17 cellular contexts compared by ENCODE assay signal in genomic region chr1:2061065-2061778, GRCh38. TPM values are rescaled to one million over a fixed set of nuclear protein-coding genes. Genes with fewer than 3 reads are reported as not detected.
"Had no signal": no experiment of that assay in that cellular context is flagged by ENCODE, and none has a peak within 500 bp of the region (broad histone marks: within the 10 kb centered on the region; RNA-seq: fewer than 3 reads in every experiment).

No MANE protein-coding gene starts in this region.

- H3K9me3 ChIP-seq: adrenal gland, colonic mucosa, pancreas, uterus had no signal

- H3K4me3 ChIP-seq: adrenal gland, colonic mucosa, pancreas, thoracic aorta, uterus had no signal

- DNase-seq: activated CD4-positive, alpha-beta memory T cell treated with anti-CD3 and anti-CD28 coated beads for 36 hours; activated CD4-positive, alpha-beta T cell treated with anti-CD3 and anti-CD28 coated beads for 36 hours; activated CD8-positive, alpha-beta memory T cell treated with anti-CD3 and anti-CD28 coated beads, Interleukin-2, amount 10 ng/mL, durations not matched to agents 7 days and 5 days; activated T-cell treated with anti-CD3 and anti-CD28 coated beads, Interleukin-2, amount 50 U/mL, for 1 hour; adrenal gland; caudate nucleus; colonic mucosa; midbrain; stimulated activated CD4-positive, alpha-beta T cell treated with anti-CD3 and anti-CD28 coated beads, Interleukin-12 subunit alpha, Interleukin-12 subunit beta, amount 100 ng/mL, for 4 hours; stimulated activated CD4-positive, alpha-beta T cell treated with anti-CD3 and anti-CD28 coated beads, Interleukin-2, amount 100 ng/mL, for 24 hours; T-helper 17 cell; uterus had no signal

- H3K27me3 ChIP-seq: adrenal gland, colonic mucosa, pancreas, uterus had no signal

- ATAC-seq: activated CD4-positive, alpha-beta T cell treated with anti-CD3 and anti-CD28 coated beads for 36 hours; activated CD8-positive, alpha-beta memory T cell treated with anti-CD3 and anti-CD28 coated beads, Interleukin-2, amount 10 ng/mL, durations not matched to agents 7 days and 5 days; esophagus mucosa; pancreas; T-helper 17 cell had no signal

- H3K27ac ChIP-seq: adrenal gland, colonic mucosa, pancreas, thoracic aorta, uterus had no signal

- H3K36me3 ChIP-seq: colonic mucosa, thoracic aorta, uterus had no signal

- H3K4me1 ChIP-seq: adrenal gland, colonic mucosa, pancreas, uterus had no signal

RNA-seq across cellular contexts. Expression of gene GABRD, which starts 42.1 kb away (rescaled TPM):
- total RNA-seq: activated CD4-positive, alpha-beta memory T cell treated with anti-CD3 and anti-CD28 coated beads for 36 hours; activated CD4-positive, alpha-beta T cell treated with anti-CD3 and anti-CD28 coated beads for 36 hours; activated CD8-positive, alpha-beta memory T cell treated with anti-CD3 and anti-CD28 coated beads, Interleukin-2, amount 10 ng/mL, durations not matched to agents 7 days and 5 days; activated T-helper 2 cell treated with anti-CD3 and anti-CD28 coated beads, Interferon-gamma antibody, Interleukin-2, Interleukin-4, amounts not matched to agents 10 μg/mL and 5 μg/mL and 100 μg/mL, durations not matched to agents 14 hours and 24 hours and 36 hours; kidney epithelial cell; thoracic aorta had no signal

RNA-seq across cellular contexts. Expression of gene CFAP74, which starts 57.6 kb away (rescaled TPM):
- total RNA-seq: activated CD4-positive, alpha-beta memory T cell treated with anti-CD3 and anti-CD28 coated beads for 36 hours; activated CD8-positive, alpha-beta memory T cell treated with anti-CD3 and anti-CD28 coated beads, Interleukin-2, amount 10 ng/mL, durations not matched to agents 7 days and 5 days; activated T-helper 2 cell treated with anti-CD3 and anti-CD28 coated beads, Interferon-gamma antibody, Interleukin-2, Interleukin-4, amounts not matched to agents 10 μg/mL and 5 μg/mL and 100 μg/mL, durations not matched to agents 14 hours and 24 hours and 36 hours; esophagus mucosa; kidney epithelial cell; pancreas; T-helper 17 cell; thoracic aorta had no signal
